1 cellular context compared by ENCODE assay signal in genomic region chr10:101969496-101969895, GRCh38.
TF ChIP-seq lines count a peak whose summit lies in the region.

No MANE protein-coding gene starts in this region.

TF ChIP-seq in HepG2, 621 proteins besides CTCF, POLR2A, EP300 and RAD21 (continued from another document):
- no peak for TF ChIP-seq NR0B2 (CRISPR knock-in tag; IDR thresholded peaks at IDR 0.05)
- TF ChIP-seq PCBP1 (IDR thresholded peaks at IDR 0.05; ENCODE audit: borderline replicate concordance, low read depth, low read length): no peak
- no peak for TF ChIP-seq KAT7 (CRISPR knock-in tag; IDR thresholded peaks at IDR 0.05; ENCODE audit: borderline replicate concordance)
- TF ChIP-seq FOXO4 (CRISPR knock-in tag; conservative IDR thresholded peaks at IDR 0.05): no peak
- TF ChIP-seq NR2F1 (CRISPR knock-in tag; IDR thresholded peaks at IDR 0.05): no peak
- TF ChIP-seq, protein P1, sequence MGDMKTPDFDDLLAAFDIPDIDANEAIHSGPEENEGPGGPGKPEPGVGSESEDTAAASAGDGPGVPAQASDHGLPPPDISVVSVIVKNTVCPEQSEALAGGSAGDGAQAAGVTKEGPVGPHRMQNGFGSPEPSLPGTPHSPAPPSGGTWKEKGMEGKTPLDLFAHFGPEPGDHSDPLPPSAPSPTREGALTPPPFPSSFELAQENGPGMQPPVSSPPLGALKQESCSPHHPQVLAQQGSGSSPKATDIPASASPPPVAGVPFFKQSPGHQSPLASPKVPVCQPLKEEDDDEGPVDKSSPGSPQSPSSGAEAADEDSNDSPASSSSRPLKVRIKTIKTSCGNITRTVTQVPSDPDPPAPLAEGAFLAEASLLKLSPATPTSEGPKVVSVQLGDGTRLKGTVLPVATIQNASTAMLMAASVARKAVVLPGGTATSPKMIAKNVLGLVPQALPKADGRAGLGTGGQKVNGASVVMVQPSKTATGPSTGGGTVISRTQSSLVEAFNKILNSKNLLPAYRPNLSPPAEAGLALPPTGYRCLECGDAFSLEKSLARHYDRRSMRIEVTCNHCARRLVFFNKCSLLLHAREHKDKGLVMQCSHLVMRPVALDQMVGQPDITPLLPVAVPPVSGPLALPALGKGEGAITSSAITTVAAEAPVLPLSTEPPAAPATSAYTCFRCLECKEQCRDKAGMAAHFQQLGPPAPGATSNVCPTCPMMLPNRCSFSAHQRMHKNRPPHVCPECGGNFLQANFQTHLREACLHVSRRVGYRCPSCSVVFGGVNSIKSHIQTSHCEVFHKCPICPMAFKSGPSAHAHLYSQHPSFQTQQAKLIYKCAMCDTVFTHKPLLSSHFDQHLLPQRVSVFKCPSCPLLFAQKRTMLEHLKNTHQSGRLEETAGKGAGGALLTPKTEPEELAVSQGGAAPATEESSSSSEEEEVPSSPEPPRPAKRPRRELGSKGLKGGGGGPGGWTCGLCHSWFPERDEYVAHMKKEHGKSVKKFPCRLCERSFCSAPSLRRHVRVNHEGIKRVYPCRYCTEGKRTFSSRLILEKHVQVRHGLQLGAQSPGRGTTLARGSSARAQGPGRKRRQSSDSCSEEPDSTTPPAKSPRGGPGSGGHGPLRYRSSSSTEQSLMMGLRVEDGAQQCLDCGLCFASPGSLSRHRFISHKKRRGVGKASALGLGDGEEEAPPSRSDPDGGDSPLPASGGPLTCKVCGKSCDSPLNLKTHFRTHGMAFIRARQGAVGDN (CRISPR knock-in tag; IDR thresholded peaks at IDR 0.05): no peak
- TF ChIP-seq ZBTB21 (CRISPR knock-in tag; IDR thresholded peaks at IDR 0.05): no peak
- no peak for TF ChIP-seq ZNF180 (CRISPR knock-in tag; IDR thresholded peaks at IDR 0.05; ENCODE audit: borderline replicate concordance, low read depth)
- no peak for TF ChIP-seq TEF (CRISPR knock-in tag; IDR thresholded peaks at IDR 0.05)
- no peak for TF ChIP-seq ZNF839 (CRISPR knock-in tag; IDR thresholded peaks at IDR 0.05; ENCODE audit: borderline replicate concordance)
- TF ChIP-seq ZBTB1 (CRISPR knock-in tag; IDR thresholded peaks at IDR 0.05; ENCODE audit: borderline replicate concordance): no peak
- TF ChIP-seq, protein P2, sequence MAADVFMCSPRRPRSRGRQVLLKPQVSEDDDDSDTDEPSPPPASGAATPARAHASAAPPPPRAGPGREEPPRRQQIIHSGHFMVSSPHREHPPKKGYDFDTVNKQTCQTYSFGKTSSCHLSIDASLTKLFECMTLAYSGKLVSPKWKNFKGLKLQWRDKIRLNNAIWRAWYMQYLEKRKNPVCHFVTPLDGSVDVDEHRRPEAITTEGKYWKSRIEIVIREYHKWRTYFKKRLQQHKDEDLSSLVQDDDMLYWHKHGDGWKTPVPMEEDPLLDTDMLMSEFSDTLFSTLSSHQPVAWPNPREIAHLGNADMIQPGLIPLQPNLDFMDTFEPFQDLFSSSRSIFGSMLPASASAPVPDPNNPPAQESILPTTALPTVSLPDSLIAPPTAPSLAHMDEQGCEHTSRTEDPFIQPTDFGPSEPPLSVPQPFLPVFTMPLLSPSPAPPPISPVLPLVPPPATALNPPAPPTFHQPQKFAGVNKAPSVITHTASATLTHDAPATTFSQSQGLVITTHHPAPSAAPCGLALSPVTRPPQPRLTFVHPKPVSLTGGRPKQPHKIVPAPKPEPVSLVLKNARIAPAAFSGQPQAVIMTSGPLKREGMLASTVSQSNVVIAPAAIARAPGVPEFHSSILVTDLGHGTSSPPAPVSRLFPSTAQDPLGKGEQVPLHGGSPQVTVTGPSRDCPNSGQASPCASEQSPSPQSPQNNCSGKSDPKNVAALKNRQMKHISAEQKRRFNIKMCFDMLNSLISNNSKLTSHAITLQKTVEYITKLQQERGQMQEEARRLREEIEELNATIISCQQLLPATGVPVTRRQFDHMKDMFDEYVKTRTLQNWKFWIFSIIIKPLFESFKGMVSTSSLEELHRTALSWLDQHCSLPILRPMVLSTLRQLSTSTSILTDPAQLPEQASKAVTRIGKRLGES (CRISPR knock-in tag; IDR thresholded peaks at IDR 0.05; ENCODE audit: borderline replicate concordance): no peak
- TF ChIP-seq ZNF230 (CRISPR knock-in tag; IDR thresholded peaks at IDR 0.05): no peak
- no peak for TF ChIP-seq PHF5A (CRISPR knock-in tag; IDR thresholded peaks at IDR 0.05; ENCODE audit: low read depth, unreplicated experiment)
- TF ChIP-seq, protein P3, sequence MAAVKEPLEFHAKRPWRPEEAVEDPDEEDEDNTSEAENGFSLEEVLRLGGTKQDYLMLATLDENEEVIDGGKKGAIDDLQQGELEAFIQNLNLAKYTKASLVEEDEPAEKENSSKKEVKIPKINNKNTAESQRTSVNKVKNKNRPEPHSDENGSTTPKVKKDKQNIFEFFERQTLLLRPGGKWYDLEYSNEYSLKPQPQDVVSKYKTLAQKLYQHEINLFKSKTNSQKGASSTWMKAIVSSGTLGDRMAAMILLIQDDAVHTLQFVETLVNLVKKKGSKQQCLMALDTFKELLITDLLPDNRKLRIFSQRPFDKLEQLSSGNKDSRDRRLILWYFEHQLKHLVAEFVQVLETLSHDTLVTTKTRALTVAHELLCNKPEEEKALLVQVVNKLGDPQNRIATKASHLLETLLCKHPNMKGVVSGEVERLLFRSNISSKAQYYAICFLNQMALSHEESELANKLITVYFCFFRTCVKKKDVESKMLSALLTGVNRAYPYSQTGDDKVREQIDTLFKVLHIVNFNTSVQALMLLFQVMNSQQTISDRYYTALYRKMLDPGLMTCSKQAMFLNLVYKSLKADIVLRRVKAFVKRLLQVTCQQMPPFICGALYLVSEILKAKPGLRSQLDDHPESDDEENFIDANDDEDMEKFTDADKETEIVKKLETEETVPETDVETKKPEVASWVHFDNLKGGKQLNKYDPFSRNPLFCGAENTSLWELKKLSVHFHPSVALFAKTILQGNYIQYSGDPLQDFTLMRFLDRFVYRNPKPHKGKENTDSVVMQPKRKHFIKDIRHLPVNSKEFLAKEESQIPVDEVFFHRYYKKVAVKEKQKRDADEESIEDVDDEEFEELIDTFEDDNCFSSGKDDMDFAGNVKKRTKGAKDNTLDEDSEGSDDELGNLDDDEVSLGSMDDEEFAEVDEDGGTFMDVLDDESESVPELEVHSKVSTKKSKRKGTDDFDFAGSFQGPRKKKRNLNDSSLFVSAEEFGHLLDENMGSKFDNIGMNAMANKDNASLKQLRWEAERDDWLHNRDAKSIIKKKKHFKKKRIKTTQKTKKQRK (IDR thresholded peaks at IDR 0.05; ENCODE audit: low read length): no peak
TF ChIP-seq in HepG2: peak in this region for 0.
